34 cellular contexts compared by ENCODE assay signal in the genomic region with DNA sequence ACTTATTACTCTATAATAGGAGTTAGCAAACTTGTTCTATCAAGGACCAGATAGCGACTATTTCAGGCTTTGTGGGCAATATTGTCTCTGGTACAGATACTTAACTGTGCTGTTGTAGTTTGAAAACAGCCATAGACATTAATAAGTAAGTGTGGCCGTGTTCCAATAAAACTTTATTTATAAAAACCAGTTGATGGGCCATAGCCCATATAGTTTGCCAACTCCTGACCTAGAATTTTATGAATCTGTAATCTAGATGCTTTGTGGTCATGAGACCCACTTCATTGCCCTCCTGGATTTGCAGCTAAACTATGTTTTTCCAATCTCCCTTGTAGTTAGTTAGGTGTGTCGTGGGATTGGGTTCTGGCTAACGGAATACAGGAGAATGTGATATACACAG.
"Had no signal": no experiment of that assay in that cellular context is flagged by ENCODE, and none has a peak within 500 bp of the region (broad histone marks: within the 10 kb centered on the region; RNA-seq: fewer than 3 reads in every experiment).

No MANE protein-coding gene starts in this region.

- H3K36me3 ChIP-seq: adrenal gland, esophagus muscularis mucosa, gastrocnemius medialis, WERI-Rb-1 had no signal

- H3K4me3 ChIP-seq: adrenal gland, body of pancreas, esophagus muscularis mucosa, gastrocnemius medialis had no signal

- H3K27me3 Mint-ChIP-seq: activated naive CD4-positive, alpha-beta T cell treated with anti-CD3 and anti-CD28 coated beads, Interleukin-2, amount 50 U/mL, for 24 hours had no signal

- H3K27ac ChIP-seq: adrenal gland, body of pancreas, esophagus muscularis mucosa, foreskin keratinocyte, gastrocnemius medialis, WERI-Rb-1 had no signal

- H3K9me3 ChIP-seq: adrenal gland, body of pancreas, esophagus muscularis mucosa, gastrocnemius medialis had no signal

- H3K27ac Mint-ChIP-seq: activated B cell treated with CpG ODN at 0.5 μM for 24 hours; activated CD8-positive, alpha-beta T cell treated with anti-CD3 and anti-CD28 coated beads for 36 hours; activated naive CD4-positive, alpha-beta T cell treated with anti-CD3 and anti-CD28 coated beads for 36 hours; activated naive CD4-positive, alpha-beta T cell treated with anti-CD3 and anti-CD28 coated beads, Interleukin-2, amount 50 U/mL, for 24 hours; activated naive CD8-positive, alpha-beta T cell treated with anti-CD3 and anti-CD28 coated beads for 36 hours; activated naive CD8-positive, alpha-beta T cell treated with anti-CD3 and anti-CD28 coated beads, Interleukin-2, amount 50 U/mL, for 24 hours; activated T-helper 1 cell treated with anti-CD3 and anti-CD28 coated beads, Interleukin-12 subunit alpha, Interleukin-12 subunit beta, Interleukin-2, Interleukin-4 antibody, amounts not matched to agents 30 ng/mL and 10 ng/mL and 1 ng/mL, durations not matched to agents 14 hours and 24 hours and 36 hours; activated T-helper 2 cell treated with anti-CD3 and anti-CD28 coated beads, Interferon-gamma antibody, Interleukin-2, Interleukin-4, amounts not matched to agents 10 μg/mL and 5 μg/mL and 100 μg/mL, durations not matched to agents 14 hours and 24 hours and 36 hours; effector memory CD8-positive, alpha-beta T cell; T-helper 17 cell; T-helper 2 cell treated with Interferon-gamma antibody and Interleukin-4, amounts not matched to agents 5 μg/mL and 100 μg/mL, for 36 hours had no signal

- H3K4me3 Mint-ChIP-seq: activated B cell treated with CpG ODN at 0.5 μM for 24 hours; activated CD8-positive, alpha-beta T cell treated with anti-CD3 and anti-CD28 coated beads for 36 hours; activated naive CD4-positive, alpha-beta T cell treated with anti-CD3 and anti-CD28 coated beads for 36 hours; activated naive CD4-positive, alpha-beta T cell treated with anti-CD3 and anti-CD28 coated beads, Interleukin-2, amount 50 U/mL, for 24 hours; activated naive CD8-positive, alpha-beta T cell treated with anti-CD3 and anti-CD28 coated beads for 36 hours; activated naive CD8-positive, alpha-beta T cell treated with anti-CD3 and anti-CD28 coated beads, Interleukin-2, amount 50 U/mL, for 24 hours; activated T-helper 1 cell treated with anti-CD3 and anti-CD28 coated beads, Interleukin-12 subunit alpha, Interleukin-12 subunit beta, Interleukin-2, Interleukin-4 antibody, amounts not matched to agents 30 ng/mL and 10 ng/mL and 1 ng/mL, durations not matched to agents 14 hours and 24 hours and 36 hours; effector memory CD8-positive, alpha-beta T cell; T-helper 17 cell; T-helper 2 cell treated with Interferon-gamma antibody and Interleukin-4, amounts not matched to agents 5 μg/mL and 100 μg/mL, for 36 hours had no signal

- H3K27me3 ChIP-seq: adrenal gland, body of pancreas, esophagus muscularis mucosa, foreskin keratinocyte, gastrocnemius medialis had no signal

- H3K4me1 Mint-ChIP-seq: activated B cell treated with CpG ODN at 0.5 μM for 24 hours; activated naive CD4-positive, alpha-beta T cell treated with anti-CD3 and anti-CD28 coated beads, Interleukin-2, amount 50 U/mL, for 24 hours; activated naive CD8-positive, alpha-beta T cell treated with anti-CD3 and anti-CD28 coated beads for 36 hours; activated naive CD8-positive, alpha-beta T cell treated with anti-CD3 and anti-CD28 coated beads, Interleukin-2, amount 50 U/mL, for 24 hours; T-helper 17 cell had no signal

- DNase-seq: activated B cell treated with CpG ODN at 0.5 μM for 24 hours; activated CD4-positive, alpha-beta T cell treated with anti-CD3 and anti-CD28 coated beads for 48 hours; activated CD4-positive, alpha-beta T cell treated with anti-CD3 and anti-CD28 coated beads, Interleukin-2, amount 50 U/mL, for 1 hour; activated CD4-positive, alpha-beta T cell treated with anti-CD3 and anti-CD28 coated beads, Interleukin-2, amount 50 U/mL, for 48 hours; activated CD8-positive, alpha-beta memory T cell treated with anti-CD3 and anti-CD28 coated beads for 24 hours; activated CD8-positive, alpha-beta T cell treated with anti-CD3 and anti-CD28 coated beads for 36 hours; activated effector memory CD4-positive, alpha-beta T cell treated with anti-CD3 and anti-CD28 coated beads, Interleukin-2, amount 50 U/mL, for 16 hours; activated naive CD4-positive, alpha-beta T cell treated with anti-CD3 and anti-CD28 coated beads for 36 hours; activated naive CD8-positive, alpha-beta T cell treated with anti-CD3 and anti-CD28 coated beads for 36 hours; activated naive CD8-positive, alpha-beta T cell treated with anti-CD3 and anti-CD28 coated beads, Interleukin-2, amount 50 U/mL, for 24 hours; activated T-cell treated with anti-CD3 and anti-CD28 coated beads, Interleukin-2, amount 50 U/mL, for 48 hours; adrenal gland; amygdala; aorta; body of pancreas; caudate nucleus; cortex of kidney; dermis blood vessel endothelial cell; effector CD4-positive, alpha-beta T cell; effector memory CD8-positive, alpha-beta T cell; erythroblast; foreskin keratinocyte; gastrocnemius medialis; glutamatergic neuron; T-helper 1 cell; T-helper 17 cell; T1000 had no signal

- H3K9me3 Mint-ChIP-seq: activated CD8-positive, alpha-beta T cell treated with anti-CD3 and anti-CD28 coated beads for 36 hours; activated naive CD4-positive, alpha-beta T cell treated with anti-CD3 and anti-CD28 coated beads for 36 hours; activated naive CD4-positive, alpha-beta T cell treated with anti-CD3 and anti-CD28 coated beads, Interleukin-2, amount 50 U/mL, for 24 hours; activated naive CD8-positive, alpha-beta T cell treated with anti-CD3 and anti-CD28 coated beads for 36 hours; activated naive CD8-positive, alpha-beta T cell treated with anti-CD3 and anti-CD28 coated beads, Interleukin-2, amount 50 U/mL, for 24 hours; activated T-helper 1 cell treated with anti-CD3 and anti-CD28 coated beads, Interleukin-12 subunit alpha, Interleukin-12 subunit beta, Interleukin-2, Interleukin-4 antibody, amounts not matched to agents 30 ng/mL and 10 ng/mL and 1 ng/mL, durations not matched to agents 14 hours and 24 hours and 36 hours; activated T-helper 2 cell treated with anti-CD3 and anti-CD28 coated beads, Interferon-gamma antibody, Interleukin-2, Interleukin-4, amounts not matched to agents 10 μg/mL and 5 μg/mL and 100 μg/mL, durations not matched to agents 14 hours and 24 hours and 36 hours; effector memory CD8-positive, alpha-beta T cell; T-helper 2 cell treated with Interferon-gamma antibody and Interleukin-4, amounts not matched to agents 5 μg/mL and 100 μg/mL, for 36 hours had no signal

- H3K4me1 ChIP-seq: body of pancreas, esophagus muscularis mucosa, foreskin keratinocyte, gastrocnemius medialis had no signal

- ATAC-seq: activated CD4-positive, CD25-positive, alpha-beta regulatory T cell treated with anti-CD3 and anti-CD28 coated beads, Interleukin-2, amount 50 U/mL, for 24 hours; activated CD8-positive, alpha-beta T cell treated with anti-CD3 and anti-CD28 coated beads for 36 hours; activated naive CD8-positive, alpha-beta T cell treated with anti-CD3 and anti-CD28 coated beads, Interleukin-2, amount 50 U/mL, for 24 hours; body of pancreas; effector memory CD8-positive, alpha-beta T cell; foreskin keratinocyte; gastrocnemius medialis; T-helper 17 cell had no signal

- H3K36me3 Mint-ChIP-seq: activated naive CD4-positive, alpha-beta T cell treated with anti-CD3 and anti-CD28 coated beads, Interleukin-2, amount 50 U/mL, for 24 hours; activated naive CD8-positive, alpha-beta T cell treated with anti-CD3 and anti-CD28 coated beads for 36 hours had no signal
